In the genomic region with DNA sequence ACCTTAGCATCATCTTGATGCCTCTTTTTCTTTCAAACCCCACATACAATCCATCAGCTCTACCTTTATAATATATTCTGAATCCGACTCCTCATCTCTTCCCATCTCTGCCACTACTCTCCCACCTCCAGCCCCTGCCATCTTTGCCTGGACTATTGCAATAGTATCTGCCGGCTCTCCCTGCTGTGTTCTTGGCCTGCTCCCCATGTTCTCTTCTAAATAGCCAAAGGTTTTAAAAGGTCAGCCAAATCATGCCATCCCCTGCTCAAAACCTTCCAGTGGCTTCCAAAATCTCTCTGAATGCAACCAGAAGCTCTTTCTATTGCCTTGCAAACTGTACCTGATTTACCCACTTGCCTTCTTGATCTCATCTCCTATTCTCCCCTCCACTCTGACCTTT, we compare ENCODE assay signal across 14 cellular contexts.
DNase-seq lines count a peak whose midpoint lies in the region; ATAC-seq and TF ChIP-seq lines count a peak whose summit lies in the region.
"Had no signal": no experiment of that assay in that cellular context is flagged by ENCODE, and none has a peak within 500 bp of the region (broad histone marks: within the 10 kb centered on the region; RNA-seq: fewer than 3 reads in every experiment).

No MANE protein-coding gene starts in this region.

- peaks cover 0 to 46% (median 23%) of the 10 kb centered on the region in 4 donors for H3K4me1 ChIP-seq in right lobe of liver
- H3K4me1 ChIP-seq: HAP-1 had no signal

- no peak overlapping the region for H3K4me3 ChIP-seq in right lobe of liver
- H3K4me3 ChIP-seq: A549, HAP-1 had no signal

- no peak overlapping the region for H3K4me3 Mint-ChIP-seq in activated naive CD4-positive, alpha-beta T cell treated with anti-CD3 and anti-CD28 coated beads, Interleukin-2, amount 50 U/mL, for 24 hours
- no peak overlapping the region for H3K4me3 Mint-ChIP-seq in activated naive CD4-positive, alpha-beta T cell treated with anti-CD3 and anti-CD28 coated beads, Interleukin-2, amount 10 ng/mL, durations not matched to agents 7 days and 5 days
- no peak overlapping the region for H3K4me3 Mint-ChIP-seq in dendritic cell treated with granulocyte-macrophage colony-stimulating factor and Interleukin-4, amounts not matched to agents 40 ng/mL and 50 ng/mL, for 4 days
- H3K4me3 Mint-ChIP-seq: CD4-positive, alpha-beta T cell had no signal

- H3K27me3 ChIP-seq in right lobe of liver = no peaks in the 10 kb centered on the region

- no peak for DNase-seq in activated naive CD4-positive, alpha-beta T cell treated with anti-CD3 and anti-CD28 coated beads, Interleukin-2, amount 10 ng/mL, durations not matched to agents 7 days and 5 days
- DNase-seq in right lobe of liver = peak in 1 of 3 donors; percentile 73
- no peak for DNase-seq in NCI-H1694 (lab: John Stamatoyannopoulos, UW)
- DNase-seq in posterior cingulate gyrus = no peak
- DNase-seq in iPS-NIHi7 (ENCODE audit: extremely low spot score) = no peak
- DNase-seq: AML-193; Caco-2; CD4-positive, alpha-beta T cell had no signal

- peak overlapping the region in 2 of 3 donors; percentile 20 to 81 for H3K27ac ChIP-seq in right lobe of liver
- H3K27ac ChIP-seq: 22Rv1, A549, C4-2B had no signal

- H3K9me3 ChIP-seq in right lobe of liver = no peaks in the 10 kb centered on the region
- H3K9me3 ChIP-seq: A549, Caco-2, HAP-1 had no signal

- 29% methylated on average over 2 of the region's 2 CpGs for WGBS in right lobe of liver (ENCODE audit: insufficient coverage, low coverage, low lambda C conversion rate, missing lambda C conversion rate)

- intact Hi-C loops in dendritic cell treated with granulocyte-macrophage colony-stimulating factor and Interleukin-4, amounts not matched to agents 40 ng/mL and 50 ng/mL, for 4 days (cut with micrococcal nuclease) = no loop called here
- intact Hi-C loops in right lobe of liver (cut with DNase I) (no loop called here), posterior cingulate gyrus (cut with DNase I) (no loop called here)

- CTCF ChIA-PET in activated naive CD4-positive, alpha-beta T cell treated with anti-CD3 and anti-CD28 coated beads, Interleukin-2, amount 10 ng/mL, durations not matched to agents 7 days and 5 days (lab: Charles Lee) = no interaction called here

- H3K27ac Mint-ChIP-seq in activated naive CD4-positive, alpha-beta T cell treated with anti-CD3 and anti-CD28 coated beads, Interleukin-2, amount 50 U/mL, for 24 hours = peak overlapping the region; percentile 2
- H3K27ac Mint-ChIP-seq in activated naive CD4-positive, alpha-beta T cell treated with anti-CD3 and anti-CD28 coated beads, Interleukin-2, amount 10 ng/mL, durations not matched to agents 7 days and 5 days = no peak overlapping the region
- H3K27ac Mint-ChIP-seq in dendritic cell treated with granulocyte-macrophage colony-stimulating factor and Interleukin-4, amounts not matched to agents 40 ng/mL and 50 ng/mL, for 4 days = peak overlapping the region; percentile 23
- H3K27ac Mint-ChIP-seq: CD4-positive, alpha-beta T cell had no signal

- H3K9me3 Mint-ChIP-seq in activated naive CD4-positive, alpha-beta T cell treated with anti-CD3 and anti-CD28 coated beads, Interleukin-2, amount 50 U/mL, for 24 hours = no peaks in the 10 kb centered on the region
- H3K9me3 Mint-ChIP-seq in activated naive CD4-positive, alpha-beta T cell treated with anti-CD3 and anti-CD28 coated beads, Interleukin-2, amount 10 ng/mL, durations not matched to agents 7 days and 5 days = no peaks in the 10 kb centered on the region
- H3K9me3 Mint-ChIP-seq in dendritic cell treated with granulocyte-macrophage colony-stimulating factor and Interleukin-4, amounts not matched to agents 40 ng/mL and 50 ng/mL, for 4 days = no peaks in the 10 kb centered on the region
- H3K9me3 Mint-ChIP-seq: CD4-positive, alpha-beta T cell had no signal

- no peaks in the 10 kb centered on the region for H3K4me1 Mint-ChIP-seq in activated naive CD4-positive, alpha-beta T cell treated with anti-CD3 and anti-CD28 coated beads, Interleukin-2, amount 50 U/mL, for 24 hours
- H3K4me1 Mint-ChIP-seq in activated naive CD4-positive, alpha-beta T cell treated with anti-CD3 and anti-CD28 coated beads, Interleukin-2, amount 10 ng/mL, durations not matched to agents 7 days and 5 days = no peaks in the 10 kb centered on the region
- peaks cover 40% of the 10 kb centered on the region for H3K4me1 Mint-ChIP-seq in dendritic cell treated with granulocyte-macrophage colony-stimulating factor and Interleukin-4, amounts not matched to agents 40 ng/mL and 50 ng/mL, for 4 days (ENCODE audit: low read depth)

- ATAC-seq in right lobe of liver = peak; percentile 29 to 70 (median 62)
- ATAC-seq: A549 had no signal

- no peak for TF ChIP-seq POLR2A in right lobe of liver (IDR thresholded peaks at IDR 0.05)

- H3K36me3 Mint-ChIP-seq in activated naive CD4-positive, alpha-beta T cell treated with anti-CD3 and anti-CD28 coated beads, Interleukin-2, amount 50 U/mL, for 24 hours = peaks cover 1% of the 10 kb centered on the region
- H3K36me3 Mint-ChIP-seq in activated naive CD4-positive, alpha-beta T cell treated with anti-CD3 and anti-CD28 coated beads, Interleukin-2, amount 10 ng/mL, durations not matched to agents 7 days and 5 days = no peaks in the 10 kb centered on the region
- no peaks in the 10 kb centered on the region for H3K36me3 Mint-ChIP-seq in dendritic cell treated with granulocyte-macrophage colony-stimulating factor and Interleukin-4, amounts not matched to agents 40 ng/mL and 50 ng/mL, for 4 days (ENCODE audit: low read depth)

- no peak for TF ChIP-seq CTCF in right lobe of liver (IDR thresholded peaks at IDR 0.05)

- H3K27me3 Mint-ChIP-seq in activated naive CD4-positive, alpha-beta T cell treated with anti-CD3 and anti-CD28 coated beads, Interleukin-2, amount 50 U/mL, for 24 hours = no peaks in the 10 kb centered on the region
- peaks cover 12% of the 10 kb centered on the region for H3K27me3 Mint-ChIP-seq in activated naive CD4-positive, alpha-beta T cell treated with anti-CD3 and anti-CD28 coated beads, Interleukin-2, amount 10 ng/mL, durations not matched to agents 7 days and 5 days
- H3K27me3 Mint-ChIP-seq in dendritic cell treated with granulocyte-macrophage colony-stimulating factor and Interleukin-4, amounts not matched to agents 40 ng/mL and 50 ng/mL, for 4 days = peaks cover 4% of the 10 kb centered on the region
- H3K27me3 Mint-ChIP-seq: CD4-positive, alpha-beta T cell had no signal

- H3K36me3 ChIP-seq in right lobe of liver = no peaks in the 10 kb centered on the region
- H3K36me3 ChIP-seq: HAP-1 had no signal
